In genomic region chr16:50246299-50247122, GRCh38 we compare ENCODE assay signal across 8 cellular contexts. TPM values are rescaled to one million over a fixed set of nuclear protein-coding genes. Genes with fewer than 3 reads are reported as not detected.
DNase-seq lines count a peak whose midpoint lies in the region; ATAC-seq and TF ChIP-seq lines count a peak whose summit lies in the region.

No MANE protein-coding gene starts in this region.

- H3K9me3 ChIP-seq in CD8-positive, alpha-beta T cell (ENCODE audit: low read length): no peaks in the 10 kb centered on the region
- H3K9me3 ChIP-seq in colonic mucosa (no peaks in the 10 kb centered on the region), mesenchymal stem cell (ENCODE audit: control insufficient read depth, low read length) (no peaks in the 10 kb centered on the region)

- no peak for ATAC-seq in CD8-positive, alpha-beta T cell
- ATAC-seq in GM21717 (IDR thresholded peaks at IDR 0.05; ENCODE audit: unreplicated experiment): peak; percentile 23

- intact Hi-C loops in CD8-positive, alpha-beta T cell (cut with DNase I, micrococcal nuclease): loop anchor here in 1 of 2 experiments (1.0 to 5.0 kb wide), 2 partner anchors 36 to 109 kb away; no protein-coding TSS in a partner anchor
- intact Hi-C loops in colonic mucosa (cut with DNase I): loop anchor here (10.0 kb wide), 1 partner anchor 118 kb away; the partner anchor contains the start of gene BRD7

- H3K27me3 Mint-ChIP-seq in CD8-positive, alpha-beta T cell (ENCODE audit: low read depth): no peaks in the 10 kb centered on the region

- peak overlapping the region; percentile 80 for H3K4me3 Mint-ChIP-seq in CD8-positive, alpha-beta T cell

- no peaks in the 10 kb centered on the region for H3K79me1 ChIP-seq in mesenchymal stem cell (replicated peaks; ENCODE audit: low read length, poor library complexity, severe bottlenecking)

- CTCF ChIA-PET in CD8-positive, alpha-beta T cell (lab: Charles Lee): interaction anchor here (0.7 to 2.8 kb wide), 6 partner anchors 29 to 110 kb away, joined by 3 to 11 read pairs (median 8); no protein-coding TSS in a partner anchor

- no peak overlapping the region for H4K8ac ChIP-seq in mesenchymal stem cell (ENCODE audit: low read length)

- peaks cover 7% of the 10 kb centered on the region for H3K4me1 Mint-ChIP-seq in CD8-positive, alpha-beta T cell (ENCODE audit: low read depth)

- H3K36me3 Mint-ChIP-seq in CD8-positive, alpha-beta T cell: no peaks in the 10 kb centered on the region

- H3K9me3 Mint-ChIP-seq in CD8-positive, alpha-beta T cell: no peaks in the 10 kb centered on the region

- no peak for DNase-seq in CD8-positive, alpha-beta T cell
- DNase-seq in NB4 (ENCODE audit: low read depth): peak; percentile 75
- peak; percentile 29 for DNase-seq in colonic mucosa
- peak; percentile 19 for DNase-seq in mesenchymal stem cell
- no peak for DNase-seq in germinal center (ENCODE audit: low spot score)
- DNase-seq in T1000 (lab: John Stamatoyannopoulos, UW): no peak

- H3K27ac Mint-ChIP-seq in CD8-positive, alpha-beta T cell: no peak overlapping the region

- TF ChIP-seq CTCF in CD8-positive, alpha-beta T cell (IDR thresholded peaks at IDR 0.05): no peak
- TF ChIP-seq CTCF in NB4 (IDR thresholded peaks at IDR 0.05; ENCODE audit: low read depth, low read length) (no peak), colonic mucosa (IDR thresholded peaks at IDR 0.05) (no peak)

- H3K4ac ChIP-seq in mesenchymal stem cell (ENCODE audit: low read depth in 1 of 2, low read length in 2 of 2): peak overlapping the region in 1 of 2 experiments; percentile 41

- H2BK15ac ChIP-seq in mesenchymal stem cell (ENCODE audit: low read depth, poor library complexity, severe bottlenecking): peak overlapping the region; percentile 74

- no peaks in the 10 kb centered on the region for H3K36me3 ChIP-seq in CD8-positive, alpha-beta T cell (ENCODE audit: insufficient read depth, low read length)
- no peaks in the 10 kb centered on the region for H3K36me3 ChIP-seq in colonic mucosa
- no peaks in the 10 kb centered on the region for H3K36me3 ChIP-seq in mesenchymal stem cell (ENCODE audit: control insufficient read depth in 1 of 2, insufficient read depth in 2 of 2, low read depth in 1 of 2, low read length in 2 of 2)
- no peaks in the 10 kb centered on the region for H3K36me3 ChIP-seq in urinary bladder (ENCODE audit: insufficient read depth)

- H2AFZ ChIP-seq in mesenchymal stem cell (ENCODE audit: low read depth, low read length): peak overlapping the region; percentile 43

- H3K27me3 ChIP-seq in CD8-positive, alpha-beta T cell (ENCODE audit: insufficient read depth, low read length): no peaks in the 10 kb centered on the region
- H3K27me3 ChIP-seq in colonic mucosa (no peaks in the 10 kb centered on the region), mesenchymal stem cell (ENCODE audit: control insufficient read depth in 1 of 2, insufficient read depth in 1 of 2, low read length in 2 of 2) (peaks cover 0 to 2% of the 10 kb centered on the region in 2 experiments)

- no peak overlapping the region for H2BK12ac ChIP-seq in mesenchymal stem cell (ENCODE audit: low read length in 2 of 2)

- no peak for TF ChIP-seq POLR2A in NB4 (IDR thresholded peaks at IDR 0.05; ENCODE audit: extremely low read depth, insufficient read length)

- no peak overlapping the region for H3K27ac ChIP-seq in CD8-positive, alpha-beta T cell (ENCODE audit: low read depth, low read length)
- H3K27ac ChIP-seq in colonic mucosa (no peak overlapping the region), mesenchymal stem cell (ENCODE audit: low read length, poor library complexity, severe bottlenecking) (no peak overlapping the region), urinary bladder (ENCODE audit: low read depth) (no peak overlapping the region)

- H3K18ac ChIP-seq in mesenchymal stem cell (ENCODE audit: low read depth in 1 of 2, low read length in 2 of 2): peak overlapping the region in 1 of 2 experiments; percentile 19

- no peak overlapping the region for H2BK120ac ChIP-seq in mesenchymal stem cell (ENCODE audit: low read depth, low read length)

- H3K9ac ChIP-seq in colonic mucosa (ENCODE audit: low read depth in 2 of 2, low read length in 2 of 2): peak overlapping the region in 1 of 2 donors; percentile 84
- H3K9ac ChIP-seq in mesenchymal stem cell (ENCODE audit: low read length): peak overlapping the region; percentile 75

- no peak overlapping the region for H2AK5ac ChIP-seq in mesenchymal stem cell (ENCODE audit: low read length, severe bottlenecking)

- POLR2A ChIA-PET in CD8-positive, alpha-beta T cell (lab: Charles Lee): interaction anchor here (0.8 to 1.1 kb wide), 2 partner anchors 11 to 81 kb away, joined by 3 read pairs; no protein-coding TSS in a partner anchor

- peak overlapping the region; percentile 7 for H4K91ac ChIP-seq in mesenchymal stem cell (ENCODE audit: low read length)

- peak overlapping the region in 1 of 2 experiments; percentile 37 for H3K14ac ChIP-seq in mesenchymal stem cell (ENCODE audit: low read length in 2 of 2)

- H3K4me2 ChIP-seq in mesenchymal stem cell (ENCODE audit: low read length, poor library complexity, severe bottlenecking): peak overlapping the region; percentile 88

- peak overlapping the region; percentile 46 for H3K4me3 ChIP-seq in CD8-positive, alpha-beta T cell (ENCODE audit: low read depth, low read length)
- H3K4me3 ChIP-seq in NB4 (ENCODE audit: low read depth, low read length): peak overlapping the region; percentile 61
- H3K4me3 ChIP-seq in colonic mucosa: peak overlapping the region; percentile 48
- peak overlapping the region; percentile 62 to 76 for H3K4me3 ChIP-seq in mesenchymal stem cell (ENCODE audit: insufficient read depth in 1 of 2, low read depth in 1 of 2, low read length in 2 of 2)
- H3K4me3 ChIP-seq in urinary bladder (ENCODE audit: low read depth, low read length): peak overlapping the region; percentile 53

- WGBS in mesenchymal stem cell: 12% methylated on average over 44 of the region's 46 CpGs
- 19% methylated on average over 42 of the region's 46 CpGs for WGBS in urinary bladder

- no peak overlapping the region for H2BK5ac ChIP-seq in mesenchymal stem cell (ENCODE audit: low read depth, low read length, poor library complexity, severe bottlenecking)

- no peak overlapping the region for H3K23ac ChIP-seq in mesenchymal stem cell (ENCODE audit: low read length in 2 of 2)

- H3K4me1 ChIP-seq in CD8-positive, alpha-beta T cell (ENCODE audit: insufficient read depth, low read length): peaks cover 7% of the 10 kb centered on the region
- H3K4me1 ChIP-seq in colonic mucosa (peaks cover 15% of the 10 kb centered on the region), mesenchymal stem cell (ENCODE audit: control insufficient read depth, insufficient read depth, low read depth, low read length) (peaks cover 20% of the 10 kb centered on the region), urinary bladder (ENCODE audit: insufficient read depth) (no peaks in the 10 kb centered on the region)

RNA-seq across cellular contexts. Expression of gene ADCY7, which starts 19.8 kb away (rescaled TPM):
- 100 to 1,000 TPM; 117 to 126 TPM for total RNA-seq in CD8-positive, alpha-beta T cell
- total RNA-seq in colonic mucosa (10 to 100 TPM; 15.8 to 19.2 TPM), urinary bladder (14.2 TPM)
- 6.2 TPM for polyA plus RNA-seq in mesenchymal stem cell (2013, experiment 1 of 2)
- 6.4 TPM for polyA plus RNA-seq in mesenchymal stem cell (2013, experiment 2 of 2)
- polyA plus RNA-seq in urinary bladder: 8.9 TPM

Comparison
In these comparisons a context has a peak if more than half of its experiments do, and no peak if none do; other contexts are left out.
1. DNase-seq: peak in NB4 (single experiment), colonic mucosa (single experiment) and mesenchymal stem cell (single experiment); none in CD8-positive, alpha-beta T cell (0 of 7), germinal center (single experiment) and T1000 (single experiment).
2. Peak in every context shown above with its lines, with median percentiles within 50 percentile points of each other: H3K4me3 ChIP-seq.